ENCODE assay signal across 1 cellular context in the genomic region with DNA sequence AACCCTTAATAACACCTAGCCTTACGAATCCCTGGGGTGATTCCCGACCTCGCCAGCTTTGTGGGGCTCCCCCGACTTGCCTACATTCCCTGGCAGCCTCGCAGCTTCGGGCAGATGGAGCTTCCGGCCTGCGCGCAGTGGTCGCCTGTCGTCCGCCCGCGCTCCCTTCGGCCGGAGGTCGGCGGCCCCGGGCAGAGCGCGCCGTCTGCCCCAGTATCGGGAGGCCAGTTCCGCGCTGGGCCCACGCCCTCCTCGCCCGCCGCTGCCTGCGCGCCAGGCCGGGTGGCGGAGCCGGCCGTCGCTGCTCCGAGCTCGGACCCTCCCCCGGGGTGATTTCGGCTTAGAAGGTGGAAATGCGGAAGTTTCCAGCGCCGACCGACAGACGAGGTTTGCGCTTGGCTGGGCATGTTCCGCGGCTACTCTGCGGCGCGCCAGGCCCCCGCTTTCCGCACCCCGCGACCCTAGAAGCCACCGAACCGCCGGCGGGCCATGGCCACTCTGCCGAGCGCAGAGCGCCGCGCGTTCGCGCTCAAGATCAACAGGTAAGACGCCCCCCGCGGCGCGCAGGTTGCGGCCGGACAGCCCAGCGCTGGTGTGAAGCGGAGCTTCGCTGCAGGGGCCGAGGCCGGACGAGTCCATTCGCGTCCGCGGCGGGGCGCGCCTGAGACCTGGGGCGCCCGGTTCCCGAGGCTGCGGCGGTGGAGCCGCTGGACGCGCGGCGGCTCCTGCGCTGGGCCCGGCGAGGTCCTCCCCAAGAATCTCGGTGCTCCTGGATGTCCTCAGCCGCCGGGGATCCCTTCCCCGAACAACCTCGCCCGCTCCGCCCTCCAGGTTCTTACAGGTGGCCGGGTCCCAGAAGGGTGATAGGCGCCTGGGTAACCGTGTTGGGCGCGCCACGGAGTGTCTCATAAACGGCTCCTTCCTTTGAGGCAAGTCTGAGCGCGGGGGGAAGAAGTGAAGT.
TF ChIP-seq lines count a peak whose summit lies in the region.

DOCK8 (plus strand) TSS at position 378 of the 961 bp plus-strand sequence; CDS start at position 490, 112 bp downstream.

TF ChIP-seq in HEK293, 187 proteins besides CTCF, POLR2A, EP300 and RAD21 (continued from another document and continues in another):
- peak; percentile 77 for TF ChIP-seq PBX3 (CRISPR knock-in tag; IDR thresholded peaks at IDR 0.05)
- 0 out of 2 replicates have a peak, but pooled peaks have one; percentile 50 for TF ChIP-seq MEIS1 (CRISPR knock-in tag; IDR thresholded peaks at IDR 0.05; ENCODE audit: borderline replicate concordance)
- peak; percentile 74 for TF ChIP-seq ZSCAN30 (tag by site-specific recombination; IDR thresholded peaks at IDR 0.05)
- no peak for TF ChIP-seq ZNF366 (tag by site-specific recombination; conservative IDR thresholded peaks at IDR 0.05)
- TF ChIP-seq ZNF211 (tag by site-specific recombination; IDR thresholded peaks at IDR 0.05; ENCODE audit: low read depth): no peak
- no peak for TF ChIP-seq ZNF518A (tag by site-specific recombination; conservative IDR thresholded peaks at IDR 0.05; ENCODE audit: low read depth)
- no peak for TF ChIP-seq ZNF473 (tag by site-specific recombination; IDR thresholded peaks at IDR 0.05)
- TF ChIP-seq ZBTB6 (tag by site-specific recombination; IDR thresholded peaks at IDR 0.05): peak; percentile 95
- TF ChIP-seq MZF1 (tag by site-specific recombination; IDR thresholded peaks at IDR 0.05; ENCODE audit: borderline replicate concordance): 0 out of 2 replicates have a peak, but pooled peaks have one; percentile 59
- TF ChIP-seq, protein P1, sequence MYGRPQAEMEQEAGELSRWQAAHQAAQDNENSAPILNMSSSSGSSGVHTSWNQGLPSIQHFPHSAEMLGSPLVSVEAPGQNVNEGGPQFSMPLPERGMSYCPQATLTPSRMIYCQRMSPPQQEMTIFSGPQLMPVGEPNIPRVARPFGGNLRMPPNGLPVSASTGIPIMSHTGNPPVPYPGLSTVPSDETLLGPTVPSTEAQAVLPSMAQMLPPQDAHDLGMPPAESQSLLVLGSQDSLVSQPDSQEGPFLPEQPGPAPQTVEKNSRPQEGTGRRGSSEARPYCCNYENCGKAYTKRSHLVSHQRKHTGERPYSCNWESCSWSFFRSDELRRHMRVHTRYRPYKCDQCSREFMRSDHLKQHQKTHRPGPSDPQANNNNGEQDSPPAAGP (tag by site-specific recombination; IDR thresholded peaks at IDR 0.05): no peak
- no peak for TF ChIP-seq ZNF311 (tag by site-specific recombination; IDR thresholded peaks at IDR 0.05; ENCODE audit: borderline replicate concordance)
- no peak for TF ChIP-seq ZFP69B (tag by site-specific recombination; IDR thresholded peaks at IDR 0.05)
- no peak for TF ChIP-seq ZSCAN16 (tag by site-specific recombination; IDR thresholded peaks at IDR 0.05)
- TF ChIP-seq ZNF747 (tag by site-specific recombination; IDR thresholded peaks at IDR 0.05): no peak
- TF ChIP-seq, protein P2, sequence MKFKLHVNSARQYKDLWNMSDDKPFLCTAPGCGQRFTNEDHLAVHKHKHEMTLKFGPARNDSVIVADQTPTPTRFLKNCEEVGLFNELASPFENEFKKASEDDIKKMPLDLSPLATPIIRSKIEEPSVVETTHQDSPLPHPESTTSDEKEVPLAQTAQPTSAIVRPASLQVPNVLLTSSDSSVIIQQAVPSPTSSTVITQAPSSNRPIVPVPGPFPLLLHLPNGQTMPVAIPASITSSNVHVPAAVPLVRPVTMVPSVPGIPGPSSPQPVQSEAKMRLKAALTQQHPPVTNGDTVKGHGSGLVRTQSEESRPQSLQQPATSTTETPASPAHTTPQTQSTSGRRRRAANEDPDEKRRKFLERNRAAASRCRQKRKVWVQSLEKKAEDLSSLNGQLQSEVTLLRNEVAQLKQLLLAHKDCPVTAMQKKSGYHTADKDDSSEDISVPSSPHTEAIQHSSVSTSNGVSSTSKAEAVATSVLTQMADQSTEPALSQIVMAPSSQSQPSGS (tag by site-specific recombination; IDR thresholded peaks at IDR 0.05; ENCODE audit: low read depth): no peak
- TF ChIP-seq ZNF146 (tag by site-specific recombination; IDR thresholded peaks at IDR 0.05): no peak
- peak; percentile 75; the same call in 1 of the 2 replicates for TF ChIP-seq ZFP37 (tag by site-specific recombination; IDR thresholded peaks at IDR 0.05)
- peak; percentile 30; the same call in 1 of the 2 replicates for TF ChIP-seq ZNF660 (tag by site-specific recombination; IDR thresholded peaks at IDR 0.05)
- TF ChIP-seq ZNF76 (tag by site-specific recombination; IDR thresholded peaks at IDR 0.05; ENCODE audit: borderline replicate concordance, low read depth): no peak
- TF ChIP-seq ZNF157 (tag by site-specific recombination; IDR thresholded peaks at IDR 0.05): no peak
- peak; percentile 29; the same call in 1 of the 2 replicates for TF ChIP-seq ZBTB20 (tag by site-specific recombination; IDR thresholded peaks at IDR 0.05)
- TF ChIP-seq ZNF548 (tag by site-specific recombination; IDR thresholded peaks at IDR 0.05): no peak
- TF ChIP-seq PATZ1 (tag by site-specific recombination; IDR thresholded peaks at IDR 0.05): no peak
- TF ChIP-seq, protein P3, sequence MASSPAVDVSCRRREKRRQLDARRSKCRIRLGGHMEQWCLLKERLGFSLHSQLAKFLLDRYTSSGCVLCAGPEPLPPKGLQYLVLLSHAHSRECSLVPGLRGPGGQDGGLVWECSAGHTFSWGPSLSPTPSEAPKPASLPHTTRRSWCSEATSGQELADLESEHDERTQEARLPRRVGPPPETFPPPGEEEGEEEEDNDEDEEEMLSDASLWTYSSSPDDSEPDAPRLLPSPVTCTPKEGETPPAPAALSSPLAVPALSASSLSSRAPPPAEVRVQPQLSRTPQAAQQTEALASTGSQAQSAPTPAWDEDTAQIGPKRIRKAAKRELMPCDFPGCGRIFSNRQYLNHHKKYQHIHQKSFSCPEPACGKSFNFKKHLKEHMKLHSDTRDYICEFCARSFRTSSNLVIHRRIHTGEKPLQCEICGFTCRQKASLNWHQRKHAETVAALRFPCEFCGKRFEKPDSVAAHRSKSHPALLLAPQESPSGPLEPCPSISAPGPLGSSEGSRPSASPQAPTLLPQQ (tag by site-specific recombination; IDR thresholded peaks at IDR 0.05): peak; percentile 44; the same call in 1 of the 2 replicates
- no peak for TF ChIP-seq ZNF549 (tag by site-specific recombination; IDR thresholded peaks at IDR 0.05)
- TF ChIP-seq SETDB1 (IDR thresholded peaks at IDR 0.05; ENCODE audit: insufficient read length, low read length): no peak
- TF ChIP-seq, protein P4, sequence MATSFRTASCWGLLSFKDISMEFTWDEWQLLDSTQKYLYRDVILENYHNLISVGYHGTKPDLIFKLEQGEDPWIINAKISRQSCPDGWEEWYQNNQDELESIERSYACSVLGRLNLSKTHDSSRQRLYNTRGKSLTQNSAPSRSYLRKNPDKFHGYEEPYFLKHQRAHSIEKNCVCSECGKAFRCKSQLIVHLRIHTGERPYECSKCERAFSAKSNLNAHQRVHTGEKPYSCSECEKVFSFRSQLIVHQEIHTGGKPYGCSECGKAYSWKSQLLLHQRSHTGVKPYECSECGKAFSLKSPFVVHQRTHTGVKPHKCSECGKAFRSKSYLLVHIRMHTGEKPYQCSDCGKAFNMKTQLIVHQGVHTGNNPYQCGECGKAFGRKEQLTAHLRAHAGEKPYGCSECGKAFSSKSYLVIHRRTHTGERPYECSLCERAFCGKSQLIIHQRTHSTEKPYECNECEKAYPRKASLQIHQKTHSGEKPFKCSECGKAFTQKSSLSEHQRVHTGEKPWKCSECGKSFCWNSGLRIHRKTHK (tag by site-specific recombination; IDR thresholded peaks at IDR 0.05): no peak
- TF ChIP-seq ZNF626 (tag by site-specific recombination; IDR thresholded peaks at IDR 0.05): no peak
- peak; percentile 83 for TF ChIP-seq ZNF449 (tag by site-specific recombination; IDR thresholded peaks at IDR 0.05)
- no peak for TF ChIP-seq ZNF791 (tag by site-specific recombination; IDR thresholded peaks at IDR 0.05)
- peak; percentile 67 for TF ChIP-seq ZEB2 (tag by site-specific recombination; IDR thresholded peaks at IDR 0.05)
- TF ChIP-seq ZBTB48 (tag by site-specific recombination; IDR thresholded peaks at IDR 0.05): no peak
- TF ChIP-seq ZNF658 (tag by site-specific recombination; IDR thresholded peaks at IDR 0.05): no peak
- TF ChIP-seq BCL11A (tag by site-specific recombination; IDR thresholded peaks at IDR 0.05; ENCODE audit: low read depth): no peak
- no peak for TF ChIP-seq ZNF114 (tag by site-specific recombination; IDR thresholded peaks at IDR 0.05)
- peak; percentile 85 for TF ChIP-seq ZNF335 (tag by site-specific recombination; conservative IDR thresholded peaks at IDR 0.05)
- TF ChIP-seq SCRT2 (tag by site-specific recombination; IDR thresholded peaks at IDR 0.05): peak; percentile 99
- TF ChIP-seq ZNF596 (tag by site-specific recombination; IDR thresholded peaks at IDR 0.05): 0 out of 2 replicates have a peak, but pooled peaks have one; percentile 5
- no peak for TF ChIP-seq ZNF354C (tag by site-specific recombination; IDR thresholded peaks at IDR 0.05; ENCODE audit: borderline replicate concordance, low read depth)
- no peak for TF ChIP-seq ZBTB21 (tag by site-specific recombination; IDR thresholded peaks at IDR 0.05)
- peak; percentile 34; the same call in 1 of the 2 replicates for TF ChIP-seq ZNF391 (tag by site-specific recombination; IDR thresholded peaks at IDR 0.05; ENCODE audit: borderline replicate concordance, low read depth)
- TF ChIP-seq KLF9 (tag by site-specific recombination; IDR thresholded peaks at IDR 0.05; ENCODE audit: low read depth): no peak
- no peak for TF ChIP-seq TCF7L2 (IDR thresholded peaks at IDR 0.05; ENCODE audit: borderline replicate concordance, low read depth, low read length)
